Comparison of ENCODE assay signal across 10 cellular contexts in genomic region chr17:48456584-48456983, GRCh38. TPM values are rescaled to one million over a fixed set of nuclear protein-coding genes. Genes with fewer than 3 reads are reported as not detected.
DNase-seq lines count a peak whose midpoint lies in the region; ATAC-seq and TF ChIP-seq lines count a peak whose summit lies in the region.
"Had no signal": no experiment of that assay in that cellular context is flagged by ENCODE, and none has a peak within 500 bp of the region (broad histone marks: within the 10 kb centered on the region; RNA-seq: fewer than 3 reads in every experiment).

No MANE protein-coding gene starts in this region.

- POLR2A ChIA-PET in Panc1 (lab: Charles Lee): no interaction called here

- DNase-seq in activated CD4-positive, alpha-beta T cell treated with anti-CD3 and anti-CD28 coated beads for 48 hours: peak; percentile 63
- no peak for DNase-seq in activated CD4-positive, alpha-beta T cell treated with anti-CD3 and anti-CD28 coated beads for 4 hours
- DNase-seq in Panc1 (ENCODE audit: low read depth, low spot score): no peak
- DNase-seq in effector memory CD4-positive, alpha-beta T cell: no peak
- DNase-seq in smooth muscle cell (lab: John Stamatoyannopoulos, UW; ENCODE audit: unreplicated experiment): no peak
- DNase-seq in ureter (ENCODE audit: low spot score): no peak
- DNase-seq in NCI-H2196 treated with DMSO at 0.1 percent for 48 hours (lab: John Stamatoyannopoulos, UW; ENCODE audit: unreplicated experiment): no peak

- no peaks in the 10 kb centered on the region for H3K9me3 ChIP-seq in Panc1 (ENCODE audit: control insufficient read depth, insufficient read depth, low read depth, low read length)
- no peaks in the 10 kb centered on the region for H3K9me3 ChIP-seq in effector memory CD4-positive, alpha-beta T cell (ENCODE audit: control insufficient read depth, low read length)
- H3K9me3 ChIP-seq in smooth muscle cell (replicated peaks; ENCODE audit: low read depth): no peaks in the 10 kb centered on the region
- H3K9me3 ChIP-seq in gastroesophageal sphincter: peaks cover 0 to 17% (median 0%) of the 10 kb centered on the region in 3 donors

- CTCF ChIA-PET in Panc1 (lab: Charles Lee): interaction anchor here (0.6 to 1.5 kb wide), 2 partner anchors 10 to 241 kb away, joined by 3 to 5 read pairs; no protein-coding TSS in a partner anchor

- no peaks in the 10 kb centered on the region for H3F3A ChIP-seq in smooth muscle cell (ENCODE audit: low read depth)

- TF ChIP-seq EP300 in gastroesophageal sphincter (IDR thresholded peaks at IDR 0.05): no peak

- H3K36me3 ChIP-seq in Panc1 (ENCODE audit: control insufficient read depth, insufficient read depth, low read length): no peaks in the 10 kb centered on the region
- H3K36me3 ChIP-seq in effector memory CD4-positive, alpha-beta T cell (ENCODE audit: control insufficient read depth, insufficient read depth, low read length): no peaks in the 10 kb centered on the region
- no peaks in the 10 kb centered on the region for H3K36me3 ChIP-seq in smooth muscle cell (ENCODE audit: low read depth)
- H3K36me3 ChIP-seq in gastroesophageal sphincter: no peaks in the 10 kb centered on the region

- H2AFZ ChIP-seq in smooth muscle cell (ENCODE audit: low read depth): no peak overlapping the region

- H3K4me2 ChIP-seq in smooth muscle cell: peak overlapping the region; percentile 63

- H3K27ac ChIP-seq in Panc1 (ENCODE audit: low read length) (no peak overlapping the region), smooth muscle cell (ENCODE audit: low read depth) (no peak overlapping the region), gastroesophageal sphincter (no peak overlapping the region)
- H3K27ac ChIP-seq in effector memory CD4-positive, alpha-beta T cell (ENCODE audit: insufficient read depth, low read length, poor library complexity, severe bottlenecking): no peak overlapping the region

- peak; percentile 50; the same call in 1 of the 2 replicates for ATAC-seq in Panc1
- no peak for ATAC-seq in gastroesophageal sphincter

- H3K27me3 ChIP-seq in Panc1 (ENCODE audit: control insufficient read depth, insufficient read depth, low read length): no peaks in the 10 kb centered on the region; the same call in 1 of the 2 replicates
- H3K27me3 ChIP-seq in effector memory CD4-positive, alpha-beta T cell (replicated peaks; ENCODE audit: control insufficient read depth, insufficient read depth, low read length, poor library complexity, severe bottlenecking): no peaks in the 10 kb centered on the region
- peaks cover 50% of the 10 kb centered on the region for H3K27me3 ChIP-seq in smooth muscle cell (ENCODE audit: low read depth)
- peaks cover 41% of the 10 kb centered on the region for H3K27me3 ChIP-seq in gastroesophageal sphincter

- no TSS peak for BruUV-seq in Panc1 (replicated peaks; lab: Mats Ljungman, UMichigan)

- no peak for TF ChIP-seq POLR2A in gastroesophageal sphincter (IDR thresholded peaks at IDR 0.05)

- H3K4me3 ChIP-seq in Panc1 (ENCODE audit: low read depth in 2 of 2, low read length in 2 of 2): peak overlapping the region in 1 of 2 experiments; percentile 52; a peak in 1 of 4 replicates
- H3K4me3 ChIP-seq in effector memory CD4-positive, alpha-beta T cell (ENCODE audit: insufficient read depth, low read depth, low read length, poor library complexity, severe bottlenecking): peak overlapping the region; percentile 35
- H3K4me3 ChIP-seq in smooth muscle cell: no peak overlapping the region
- no peak overlapping the region for H3K4me3 ChIP-seq in gastroesophageal sphincter

- no peaks in the 10 kb centered on the region for H3K79me2 ChIP-seq in smooth muscle cell (ENCODE audit: low read depth)

- TF ChIP-seq CTCF in Panc1 (IDR thresholded peaks at IDR 0.05): no peak
- no peak for TF ChIP-seq CTCF in smooth muscle cell (IDR thresholded peaks at IDR 0.05; ENCODE audit: borderline replicate concordance, insufficient read depth, poor library complexity, severe bottlenecking)
- TF ChIP-seq CTCF in gastroesophageal sphincter (IDR thresholded peaks at IDR 0.05): no peak

- 18% methylated on average over 5 of the region's 5 CpGs for WGBS in smooth muscle cell (ENCODE audit: low lambda C conversion rate)
- WGBS in gastroesophageal sphincter (ENCODE audit: low coverage in 1 of 2), 2 donors: 25 to 47% methylated on average over 3 to 5 of the region's 5 CpGs

- H4K20me1 ChIP-seq in smooth muscle cell (ENCODE audit: low read depth): no peaks in the 10 kb centered on the region

- intact Hi-C loops in Panc1 (cut with micrococcal nuclease; ENCODE audit: unreplicated experiment): loop anchor here (10.0 kb wide), 1 partner anchor 122 kb away; no protein-coding TSS in a partner anchor

- in situ Hi-C loops in Panc1 (cut with HindIII; ENCODE audit: low pct_unique_long_range_greater_than_20kb, low sequenced_read_pairs): no loop called here

- H3K4me1 ChIP-seq in Panc1 (ENCODE audit: control insufficient read depth, insufficient read depth, low read length): peaks cover 6% of the 10 kb centered on the region; the same call in 1 of the 2 replicates
- H3K4me1 ChIP-seq in effector memory CD4-positive, alpha-beta T cell (ENCODE audit: control insufficient read depth, insufficient read depth, low read length, poor library complexity, severe bottlenecking): peaks cover 57% of the 10 kb centered on the region
- no peaks in the 10 kb centered on the region for H3K4me1 ChIP-seq in smooth muscle cell (ENCODE audit: low read depth)
- peaks cover 0 to 9% (median 0%) of the 10 kb centered on the region in 3 donors for H3K4me1 ChIP-seq in gastroesophageal sphincter

- no peak overlapping the region for H3K9ac ChIP-seq in smooth muscle cell (ENCODE audit: low read depth)

RNA-seq across cellular contexts. Expression of gene SKAP1, which starts 26.6 kb away (rescaled TPM):
- 0.90 TPM for total RNA-seq in Panc1 (2021; ENCODE audit: unreplicated experiment)
- polyA plus RNA-seq in Panc1 (2012; ENCODE audit: insufficient read length): 1.4 TPM
- total RNA-seq in smooth muscle cell: not detected in 2 replicates
- not detected in 2 replicates for polyA plus RNA-seq in smooth muscle cell
- total RNA-seq in ureter: 25.4 TPM
- 10 to 100 TPM in 1 of 4 donors, 1 to 10 TPM in 2, not detected in 1; 1.1 to 12.1 (median 1.8) TPM for total RNA-seq in gastroesophageal sphincter
- total RNA-seq: fibroblast of lung had no signal
- polyA plus RNA-seq: BJ, fibroblast of lung had no signal
